In genomic region chr5:44638286-44638869, GRCh38 we compare ENCODE assay signal across 16 cellular contexts.
"Had no signal": no experiment of that assay in that cellular context is flagged by ENCODE, and none has a peak within 500 bp of the region (broad histone marks: within the 10 kb centered on the region; RNA-seq: fewer than 3 reads in every experiment).

No MANE protein-coding gene starts in this region.

- DNase-seq: activated CD8-positive, alpha-beta memory T cell treated with anti-CD3 and anti-CD28 coated beads, Interleukin-2, amount 10 ng/mL, durations not matched to agents 7 days and 5 days; activated gamma-delta T cell; activated T-cell treated with anti-CD3 and anti-CD28 coated beads, Interleukin-2, amount 50 U/mL, for 24 hours; anterior cingulate cortex; dermis blood vessel endothelial cell; hippocampal formation; immature natural killer cell; lower lobe of right lung; midbrain; stimulated activated naive B cell treated with anti-CD40 and anti-IgM and Interleukin-4, amounts not matched to agents 10 μg/mL and 1 μg/mL and 100 μg/mL, for 72 hours had no signal

- H3K27ac ChIP-seq: breast epithelium, lower lobe of right lung, neutrophil, skin epidermis, tibial nerve had no signal

- H3K36me3 ChIP-seq: breast epithelium, lower lobe of right lung, neutrophil, tibial nerve had no signal

- H3K4me3 Mint-ChIP-seq: activated CD8-positive, alpha-beta memory T cell treated with anti-CD3 and anti-CD28 coated beads, Interleukin-2, amount 10 ng/mL, durations not matched to agents 7 days and 5 days; activated naive CD8-positive, alpha-beta T cell; activated T-cell treated with anti-CD3 and anti-CD28 coated beads, Interleukin-2, amount 50 U/mL, for 24 hours; immature natural killer cell; stimulated activated naive B cell treated with anti-CD40 and anti-IgM and Interleukin-4, amounts not matched to agents 10 μg/mL and 1 μg/mL and 100 μg/mL, for 72 hours had no signal

- H3K4me1 Mint-ChIP-seq: activated CD8-positive, alpha-beta memory T cell treated with anti-CD3 and anti-CD28 coated beads, Interleukin-2, amount 10 ng/mL, durations not matched to agents 7 days and 5 days; immature natural killer cell; stimulated activated naive B cell treated with anti-CD40 and anti-IgM and Interleukin-4, amounts not matched to agents 10 μg/mL and 1 μg/mL and 100 μg/mL, for 72 hours had no signal

- H3K27me3 Mint-ChIP-seq: activated CD8-positive, alpha-beta memory T cell treated with anti-CD3 and anti-CD28 coated beads, Interleukin-2, amount 10 ng/mL, durations not matched to agents 7 days and 5 days; activated naive CD8-positive, alpha-beta T cell; activated T-cell treated with anti-CD3 and anti-CD28 coated beads, Interleukin-2, amount 50 U/mL, for 24 hours; stimulated activated naive B cell treated with anti-CD40 and anti-IgM and Interleukin-4, amounts not matched to agents 10 μg/mL and 1 μg/mL and 100 μg/mL, for 72 hours had no signal

- H3K36me3 Mint-ChIP-seq: activated CD8-positive, alpha-beta memory T cell treated with anti-CD3 and anti-CD28 coated beads, Interleukin-2, amount 10 ng/mL, durations not matched to agents 7 days and 5 days; activated naive CD8-positive, alpha-beta T cell; immature natural killer cell; stimulated activated naive B cell treated with anti-CD40 and anti-IgM and Interleukin-4, amounts not matched to agents 10 μg/mL and 1 μg/mL and 100 μg/mL, for 72 hours had no signal

- ATAC-seq: activated CD8-positive, alpha-beta memory T cell treated with anti-CD3 and anti-CD28 coated beads, Interleukin-2, amount 10 ng/mL, durations not matched to agents 7 days and 5 days; esophagus mucosa; lower lobe of right lung; stimulated activated naive B cell treated with anti-CD40 and anti-IgM and Interleukin-4, amounts not matched to agents 10 μg/mL and 1 μg/mL and 100 μg/mL, for 72 hours had no signal

- H3K4me3 ChIP-seq: breast epithelium, lower lobe of right lung, skin epidermis, tibial nerve had no signal

- H3K4me1 ChIP-seq: breast epithelium, lower lobe of right lung, tibial nerve had no signal

- H3K9me3 ChIP-seq: breast epithelium, lower lobe of right lung, neutrophil, tibial nerve had no signal

- H3K27ac Mint-ChIP-seq: activated CD8-positive, alpha-beta memory T cell treated with anti-CD3 and anti-CD28 coated beads, Interleukin-2, amount 10 ng/mL, durations not matched to agents 7 days and 5 days; activated naive CD8-positive, alpha-beta T cell; activated T-cell treated with anti-CD3 and anti-CD28 coated beads, Interleukin-2, amount 50 U/mL, for 24 hours; immature natural killer cell; stimulated activated naive B cell treated with anti-CD40 and anti-IgM and Interleukin-4, amounts not matched to agents 10 μg/mL and 1 μg/mL and 100 μg/mL, for 72 hours had no signal

- H3K27me3 ChIP-seq: breast epithelium, neutrophil, tibial nerve had no signal
